Comparison of ENCODE assay signal across 11 cellular contexts in the genomic region with DNA sequence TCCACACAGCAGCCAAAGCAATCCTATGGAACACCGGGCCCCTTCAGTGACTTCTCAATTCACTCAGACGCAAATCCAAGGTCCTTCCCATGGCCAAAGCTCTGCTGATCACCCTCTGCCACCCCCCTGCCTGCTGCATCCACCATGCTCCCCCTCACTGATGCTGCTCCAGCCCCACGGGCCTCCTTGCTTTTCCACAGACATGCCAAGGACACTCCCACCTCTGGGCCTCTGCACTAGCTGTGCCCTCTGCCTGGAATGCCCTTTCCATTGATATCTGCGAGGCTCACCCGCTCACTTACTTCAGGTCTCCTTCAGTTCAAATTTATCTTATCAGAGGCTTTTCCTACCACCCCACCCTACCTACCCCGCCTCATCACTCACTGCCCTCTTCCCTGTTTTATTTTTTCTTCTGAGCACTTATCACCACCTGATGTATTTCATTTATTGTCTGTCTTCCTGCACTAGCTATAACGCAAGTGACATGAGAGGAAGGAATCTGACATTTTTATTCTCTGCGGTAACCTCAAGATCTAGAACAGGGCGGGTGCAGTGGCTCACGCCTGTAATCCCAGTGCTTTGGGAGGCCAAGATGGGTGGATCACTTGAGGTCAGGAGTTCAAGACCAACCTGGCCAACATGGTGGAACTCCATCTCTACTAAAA. TPM values are rescaled to one million over a fixed set of nuclear protein-coding genes. Genes with fewer than 3 reads are reported as not detected.
A peak's percentile ranks its signal among the peaks of the same experiment; 100 is the strongest.
DNase-seq lines count a peak whose midpoint lies in the region; ATAC-seq and TF ChIP-seq lines count a peak whose summit lies in the region.
"Had no signal": no experiment of that assay in that cellular context is flagged by ENCODE, and none has a peak within 500 bp of the region (broad histone marks: within the 10 kb centered on the region; RNA-seq: fewer than 3 reads in every experiment).

No MANE protein-coding gene starts in this region.

- peak overlapping the region; percentile 26 for H2BK15ac ChIP-seq in mesenchymal stem cell (ENCODE audit: low read depth, poor library complexity, severe bottlenecking)

- H3K9me3 Mint-ChIP-seq in CD4-positive, alpha-beta memory T cell: peaks cover 0 to 1% (median 0%) of the 10 kb centered on the region in 8 donors
- H3K9me3 Mint-ChIP-seq in activated naive CD4-positive, alpha-beta T cell treated with anti-CD3 and anti-CD28 coated beads, Interleukin-2, amount 10 ng/mL, durations not matched to agents 7 days and 5 days: no peaks in the 10 kb centered on the region

- 92% methylated on average over 10 of the region's 10 CpGs for WGBS in mesenchymal stem cell

- DNase-seq in NCI-H226 (peak; percentile 79), colonic mucosa (no peak), mesenchymal stem cell (no peak)
- no peak for DNase-seq in CD4-positive, alpha-beta memory T cell
- no peak for DNase-seq in activated naive CD4-positive, alpha-beta T cell treated with anti-CD3 and anti-CD28 coated beads, Interleukin-2, amount 10 ng/mL, durations not matched to agents 7 days and 5 days
- DNase-seq: Karpas-422 had no signal

- intact Hi-C loops in colonic mucosa (cut with DNase I): no loop called here
- intact Hi-C loops in CD4-positive, alpha-beta memory T cell (cut with micrococcal nuclease): no loop called here

- H3K27me3 ChIP-seq in colonic mucosa (no peaks in the 10 kb centered on the region), mesenchymal stem cell (ENCODE audit: control insufficient read depth in 1 of 2, insufficient read depth in 1 of 2, low read length in 2 of 2) (no peaks in the 10 kb centered on the region), subcutaneous abdominal adipose tissue (ENCODE audit: control insufficient read depth in 5 of 5, insufficient read depth in 4 of 5, low read length in 5 of 5) (no peaks in the 10 kb centered on the region)
- no peaks in the 10 kb centered on the region for H3K27me3 ChIP-seq in CD4-positive, alpha-beta memory T cell (ENCODE audit: insufficient read depth, low read length)
- H3K27me3 ChIP-seq: BLaER1 treated with 17β-estradiol and CSF1 and Interleukin-3, amounts not matched to agents 10 nM and 100 nM had no signal

- no peaks in the 10 kb centered on the region for H3K9me3 ChIP-seq in colonic mucosa
- H3K9me3 ChIP-seq in mesenchymal stem cell (ENCODE audit: control insufficient read depth, low read length): no peaks in the 10 kb centered on the region
- no peaks in the 10 kb centered on the region for H3K9me3 ChIP-seq in subcutaneous abdominal adipose tissue (ENCODE audit: control insufficient read depth in 5 of 5, low read length in 5 of 5)
- H3K9me3 ChIP-seq in CD4-positive, alpha-beta memory T cell (ENCODE audit: control insufficient read depth in 1 of 2, low read length in 2 of 2): no peaks in the 10 kb centered on the region
- H3K9me3 ChIP-seq: BLaER1 treated with 17β-estradiol and CSF1 and Interleukin-3, amounts not matched to agents 10 nM and 100 nM had no signal

- TF ChIP-seq CTCF in colonic mucosa (IDR thresholded peaks at IDR 0.05): no peak

- H3K27ac Mint-ChIP-seq in CD4-positive, alpha-beta memory T cell: peak overlapping the region in 1 of 7 donors; percentile 58
- no peak overlapping the region for H3K27ac Mint-ChIP-seq in activated naive CD4-positive, alpha-beta T cell treated with anti-CD3 and anti-CD28 coated beads, Interleukin-2, amount 10 ng/mL, durations not matched to agents 7 days and 5 days

- no peak overlapping the region for H3K18ac ChIP-seq in mesenchymal stem cell (ENCODE audit: low read depth in 1 of 2, low read length in 2 of 2)

- peaks cover 3% of the 10 kb centered on the region for H3K79me1 ChIP-seq in mesenchymal stem cell (replicated peaks; ENCODE audit: low read length, poor library complexity, severe bottlenecking)

- H3K4ac ChIP-seq in mesenchymal stem cell (ENCODE audit: low read depth in 1 of 2, low read length in 2 of 2): peak overlapping the region in 1 of 2 experiments; percentile 13

- no peak overlapping the region for H3K23ac ChIP-seq in mesenchymal stem cell (ENCODE audit: low read length in 2 of 2)

- H4K8ac ChIP-seq in mesenchymal stem cell (ENCODE audit: low read length): no peak overlapping the region

- peak overlapping the region; percentile 71 for H2AK5ac ChIP-seq in mesenchymal stem cell (ENCODE audit: low read length, severe bottlenecking)

- H4K91ac ChIP-seq in mesenchymal stem cell (ENCODE audit: low read length): peak overlapping the region; percentile 78

- H3K9ac ChIP-seq in colonic mucosa (ENCODE audit: low read depth in 2 of 2, low read length in 2 of 2): peak overlapping the region; percentile 24 to 32
- peak overlapping the region; percentile 94 for H3K9ac ChIP-seq in mesenchymal stem cell (ENCODE audit: low read length)
- H3K9ac ChIP-seq in subcutaneous abdominal adipose tissue (ENCODE audit: low read length in 5 of 5): peak overlapping the region in 2 of 5 donors; percentile 23 to 26

- H3K36me3 Mint-ChIP-seq in CD4-positive, alpha-beta memory T cell: no peaks in the 10 kb centered on the region
- no peaks in the 10 kb centered on the region for H3K36me3 Mint-ChIP-seq in activated naive CD4-positive, alpha-beta T cell treated with anti-CD3 and anti-CD28 coated beads, Interleukin-2, amount 10 ng/mL, durations not matched to agents 7 days and 5 days

- H2BK120ac ChIP-seq in mesenchymal stem cell (ENCODE audit: low read depth, low read length): peak overlapping the region; percentile 6

- H3K27ac ChIP-seq in colonic mucosa (peak overlapping the region; percentile 92), mesenchymal stem cell (ENCODE audit: low read length, poor library complexity, severe bottlenecking) (peak overlapping the region; percentile 99), subcutaneous abdominal adipose tissue (ENCODE audit: low read depth, low read length) (peak overlapping the region; percentile 100)
- no peak overlapping the region for H3K27ac ChIP-seq in CD4-positive, alpha-beta memory T cell (ENCODE audit: low read depth, low read length)

- peaks cover 0 to 11% (median 2%) of the 10 kb centered on the region in 4 donors for H3K4me1 Mint-ChIP-seq in CD4-positive, alpha-beta memory T cell
- H3K4me1 Mint-ChIP-seq in activated naive CD4-positive, alpha-beta T cell treated with anti-CD3 and anti-CD28 coated beads, Interleukin-2, amount 10 ng/mL, durations not matched to agents 7 days and 5 days: peaks cover 5% of the 10 kb centered on the region

- H3K36me3 ChIP-seq in colonic mucosa: no peaks in the 10 kb centered on the region
- H3K36me3 ChIP-seq in mesenchymal stem cell (ENCODE audit: control insufficient read depth in 1 of 2, insufficient read depth in 2 of 2, low read depth in 1 of 2, low read length in 2 of 2): peaks cover 7 to 35% of the 10 kb centered on the region in 2 experiments
- H3K36me3 ChIP-seq in subcutaneous abdominal adipose tissue (ENCODE audit: control insufficient read depth in 5 of 5, insufficient read depth in 5 of 5, low read length in 5 of 5): peaks cover 0 to 28% (median 4%) of the 10 kb centered on the region in 5 donors
- H3K36me3 ChIP-seq in CD4-positive, alpha-beta memory T cell (ENCODE audit: insufficient read depth, low read length): no peaks in the 10 kb centered on the region

- H2BK12ac ChIP-seq in mesenchymal stem cell (ENCODE audit: low read length in 2 of 2): peak overlapping the region; percentile 45 to 51

- no peak overlapping the region for H3K4me3 ChIP-seq in colonic mucosa
- no peak overlapping the region for H3K4me3 ChIP-seq in mesenchymal stem cell (ENCODE audit: insufficient read depth in 1 of 2, low read depth in 1 of 2, low read length in 2 of 2)
- H3K4me3 ChIP-seq in subcutaneous abdominal adipose tissue (ENCODE audit: low read depth in 1 of 5, low read length in 5 of 5): no peak overlapping the region
- no peak overlapping the region for H3K4me3 ChIP-seq in CD4-positive, alpha-beta memory T cell (ENCODE audit: low read length in 2 of 2)
- H3K4me3 ChIP-seq: BLaER1 treated with 17β-estradiol and CSF1 and Interleukin-3, amounts not matched to agents 10 nM and 100 nM had no signal

- H2BK5ac ChIP-seq in mesenchymal stem cell (ENCODE audit: low read depth, low read length, poor library complexity, severe bottlenecking): no peak overlapping the region

- H2AFZ ChIP-seq in mesenchymal stem cell (ENCODE audit: low read depth, low read length): no peak overlapping the region

- H3K4me1 ChIP-seq in colonic mucosa (peaks cover 38% of the 10 kb centered on the region), mesenchymal stem cell (ENCODE audit: control insufficient read depth, insufficient read depth, low read depth, low read length) (peaks cover 68% of the 10 kb centered on the region), subcutaneous abdominal adipose tissue (ENCODE audit: control insufficient read depth in 5 of 5, insufficient read depth in 5 of 5, low read length in 5 of 5) (peaks cover 38 to 94% (median 90%) of the 10 kb centered on the region in 5 donors)
- no peaks in the 10 kb centered on the region for H3K4me1 ChIP-seq in CD4-positive, alpha-beta memory T cell (ENCODE audit: insufficient read depth, low read length)

- H3K27me3 Mint-ChIP-seq in CD4-positive, alpha-beta memory T cell: no peaks in the 10 kb centered on the region
- peaks cover 28% of the 10 kb centered on the region for H3K27me3 Mint-ChIP-seq in activated naive CD4-positive, alpha-beta T cell treated with anti-CD3 and anti-CD28 coated beads, Interleukin-2, amount 10 ng/mL, durations not matched to agents 7 days and 5 days

- no peak overlapping the region for H3K4me2 ChIP-seq in mesenchymal stem cell (ENCODE audit: low read length, poor library complexity, severe bottlenecking)

- CTCF ChIA-PET in CD4-positive, alpha-beta memory T cell (lab: Charles Lee; ENCODE audit: partially characterized antibody): no interaction called here
- CTCF ChIA-PET in activated naive CD4-positive, alpha-beta T cell treated with anti-CD3 and anti-CD28 coated beads, Interleukin-2, amount 10 ng/mL, durations not matched to agents 7 days and 5 days (lab: Charles Lee): interaction anchor here (0.7 kb wide), 1 partner anchor 52 kb away, joined by 3 read pairs; no protein-coding TSS in a partner anchor

- POLR2A ChIA-PET in CD4-positive, alpha-beta memory T cell (lab: Charles Lee; ENCODE audit: partially characterized antibody): no interaction called here

- no peak for ATAC-seq in GM21529 (IDR thresholded peaks at IDR 0.05; ENCODE audit: unreplicated experiment)
- no peak for ATAC-seq in GM21515 (IDR thresholded peaks at IDR 0.05; ENCODE audit: unreplicated experiment)

- H3K4me3 Mint-ChIP-seq in CD4-positive, alpha-beta memory T cell: no peak overlapping the region
- H3K4me3 Mint-ChIP-seq in activated naive CD4-positive, alpha-beta T cell treated with anti-CD3 and anti-CD28 coated beads, Interleukin-2, amount 10 ng/mL, durations not matched to agents 7 days and 5 days: no peak overlapping the region

- H3K14ac ChIP-seq in mesenchymal stem cell (ENCODE audit: low read length in 2 of 2): no peak overlapping the region

RNA-seq across cellular contexts. Expression of gene HSPG2, which starts 7.0 kb away (rescaled TPM):
- 100 to 1,000 TPM; 148 to 152 TPM for total RNA-seq in colonic mucosa
- polyA plus RNA-seq in mesenchymal stem cell (2013, experiment 1 of 2): 26.3 TPM
- 21.0 TPM for polyA plus RNA-seq in mesenchymal stem cell (2013, experiment 2 of 2)
- 1 to 10 TPM; 1.2 TPM for total RNA-seq in CD4-positive, alpha-beta memory T cell
- polyA plus RNA-seq in CD4-positive, alpha-beta memory T cell: not detected

RNA-seq across cellular contexts. Expression of gene CELA3B, which starts 46.7 kb away (rescaled TPM):
- 10 to 100 TPM in 1 of 2 donors, under 1 TPM in 1; 0.42 to 16.7 TPM for total RNA-seq in colonic mucosa
- polyA plus RNA-seq in mesenchymal stem cell (2013, experiment 1 of 2): not detected
- not detected for polyA plus RNA-seq in mesenchymal stem cell (2013, experiment 2 of 2)
- not detected for total RNA-seq in CD4-positive, alpha-beta memory T cell
- not detected for polyA plus RNA-seq in CD4-positive, alpha-beta memory T cell
- total RNA-seq: T-helper 2 cell treated with Interferon-gamma antibody and Interleukin-4, amounts not matched to agents 100 ng/mL and 5 ng/mL, for 36 hours had no signal

Comparison
In these comparisons a context has a peak if more than half of its experiments do, and no peak if none do; other contexts are left out.
1. RNA of gene HSPG2, which starts 7.0 kb away (total RNA-seq): 148 to 152 TPM in colonic mucosa; 1.2 TPM in CD4-positive, alpha-beta memory T cell; every median in the first group is over 10 times any median in the second.